Comparison of ENCODE assay signal across 12 cellular contexts in the genomic region with DNA sequence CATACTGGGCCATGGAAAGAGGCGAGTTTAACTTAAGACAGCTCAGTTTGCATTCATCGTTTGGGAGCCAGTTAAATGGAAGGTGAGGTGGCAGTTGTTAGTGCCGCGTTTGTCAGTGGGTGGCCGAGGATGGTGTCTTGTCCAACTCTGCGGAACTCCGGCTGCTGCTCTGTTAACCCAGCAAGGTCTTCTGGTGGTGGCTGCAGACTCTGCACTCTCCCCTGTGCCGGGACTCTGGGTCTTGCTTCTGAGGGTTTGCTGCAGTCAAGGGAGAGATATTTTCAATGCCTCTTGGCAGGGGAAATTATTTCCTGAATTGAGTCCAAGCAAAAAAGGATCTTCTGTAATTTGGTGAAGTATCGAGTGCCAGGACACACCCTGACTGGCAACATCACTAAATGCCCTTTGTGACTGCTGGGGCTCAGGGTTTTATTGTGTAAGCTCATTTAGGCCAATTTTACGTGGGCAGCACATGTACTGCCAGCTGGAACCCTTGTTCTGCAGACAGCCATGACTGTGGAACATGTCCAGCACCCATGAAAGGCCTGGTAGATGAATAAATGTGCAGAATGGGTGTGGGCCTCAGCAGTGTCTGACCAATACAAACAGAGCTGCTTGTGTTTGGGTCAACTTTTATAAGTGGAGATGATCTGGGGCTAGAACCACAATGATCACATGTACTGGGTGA. TPM values are rescaled to one million over a fixed set of nuclear protein-coding genes. Genes with fewer than 3 reads are reported as not detected.
DNase-seq lines count a peak whose midpoint lies in the region; ATAC-seq, FAIRE-seq and TF ChIP-seq lines count a peak whose summit lies in the region.
"Had no signal": no experiment of that assay in that cellular context is flagged by ENCODE, and none has a peak within 500 bp of the region (broad histone marks: within the 10 kb centered on the region; RNA-seq: fewer than 3 reads in every experiment).

No MANE protein-coding gene starts in this region.

- TF ChIP-seq CTCF in A549 (IDR thresholded peaks at IDR 0.05), result no peak
- no peak for TF ChIP-seq CTCF in heart right ventricle (IDR thresholded peaks at IDR 0.05)
- TF ChIP-seq CTCF in osteocyte (IDR thresholded peaks at IDR 0.05), result no peak

- H3K36me3 Mint-ChIP-seq in osteocyte (ENCODE audit: unreplicated experiment), result no peaks in the 10 kb centered on the region

- FAIRE-seq in A549 (lab: Jason Lieb, UNC), result no peak

- no peak for TF ChIP-seq RAD21 in A549 (conservative IDR thresholded peaks at IDR 0.05 in 1 of 2, IDR thresholded peaks at IDR 0.05 in 1 of 2)

- H3K4me3 ChIP-seq in A549, result no peak overlapping the region
- no peak overlapping the region for H3K4me3 ChIP-seq in heart right ventricle
- H3K4me3 ChIP-seq: K562 had no signal

- H3K27me3 ChIP-seq in heart right ventricle, result peaks cover 0 to 14% (median 0%) of the 10 kb centered on the region in 7 donors

- H3K27ac ChIP-seq in A549 (peak overlapping the region; percentile 51 to 54; a peak in 3 of 6 replicates), adipose tissue (ENCODE audit: low read depth, low read length) (peak overlapping the region; percentile 1), heart right ventricle (peak overlapping the region in 8 of 10 donors; percentile 38 to 89 (median 67))

- H3K4me1 ChIP-seq in A549 (peaks cover 28% of the 10 kb centered on the region), heart right ventricle (peaks cover 6 to 63% (median 44%) of the 10 kb centered on the region in 9 donors)

- H3K9me3 Mint-ChIP-seq in osteocyte (ENCODE audit: unreplicated experiment), result no peaks in the 10 kb centered on the region

- no peaks in the 10 kb centered on the region for H3K9me3 ChIP-seq in A549
- H3K9me3 ChIP-seq in heart right ventricle, result no peaks in the 10 kb centered on the region

- H3K27me3 Mint-ChIP-seq in osteocyte (ENCODE audit: unreplicated experiment), result no peaks in the 10 kb centered on the region

- H3K4me1 Mint-ChIP-seq in osteocyte (ENCODE audit: unreplicated experiment), result peaks cover 54% of the 10 kb centered on the region

- H3K36me3 ChIP-seq in heart right ventricle, result no peaks in the 10 kb centered on the region

- H3K4me3 Mint-ChIP-seq in osteocyte (ENCODE audit: unreplicated experiment), result no peak overlapping the region

- 82% methylated on average over 10 of the region's 10 CpGs for WGBS in A549 (ENCODE audit: missing lambda C conversion rate)
- WGBS in adipose tissue, 3 donors, result 34 to 64% (median 42%) methylated on average over 10 of the region's 10 CpGs
- WGBS in heart right ventricle, 2 donors, result 48 to 50% methylated on average over 10 of the region's 10 CpGs

- CTCF ChIA-PET in A549 (lab: Yijun Ruan, JAX), result interaction anchor here (0.9 to 2.3 kb wide), 6 partner anchors 9 to 191 kb away, joined by 3 to 9 read pairs (median 4); no protein-coding TSS in a partner anchor

- peak; percentile 54 to 58; a peak in 3 of 6 replicates for ATAC-seq in A549
- peak in 7 of 8 donors; percentile 7 to 51 (median 18) for ATAC-seq in heart right ventricle
- ATAC-seq in GM21717 (IDR thresholded peaks at IDR 0.05; ENCODE audit: unreplicated experiment), result no peak

- no peak for TF ChIP-seq POLR2A in A549 (IDR thresholded peaks at IDR 0.05; ENCODE audit: low read length)

- intact Hi-C loops in heart right ventricle (cut with DNase I), result loop anchor here in 2 of 10 donors (2.0 to 5.0 kb wide), 2 partner anchors 27 to 92 kb away; a partner anchor contains a TSS

- DNase-seq in A549 (ENCODE audit: low read depth in 1 of 2, low spot score in 1 of 2) (no peak), heart right ventricle (no peak), osteocyte (ENCODE audit: extremely low spot score, unreplicated experiment) (no peak), SHP77 treated with DMSO at 0.1 percent for 48 hours (lab: John Stamatoyannopoulos, UW) (no peak), NOMO-1 treated with dmso at 0.1 percent for 144 hours (lab: John Stamatoyannopoulos, UW; ENCODE audit: unreplicated experiment) (no peak), NCI-H128 (lab: John Stamatoyannopoulos, UW; ENCODE audit: unreplicated experiment) (no peak)
- DNase-seq: effector CD8-positive, alpha-beta T cell; kidney glomerular epithelial cell; NCI-H510A had no signal

- POLR2A ChIA-PET in A549 (lab: Yijun Ruan, JAX), result no interaction called here

- H3K4me2 ChIP-seq in A549, result peak overlapping the region; percentile 17; the same call in 1 of the 3 replicates

- peak overlapping the region; percentile 85 for H3K27ac Mint-ChIP-seq in osteocyte (ENCODE audit: unreplicated experiment)

- no peak for TF ChIP-seq EP300 in A549 (IDR thresholded peaks at IDR 0.05)

TF ChIP-seq in A549, 52 proteins besides CTCF, POLR2A, EP300 and RAD21:
- TF ChIP-seq ZC3H11A (IDR thresholded peaks at IDR 0.05), result no peak
- TF ChIP-seq, protein P1, sequence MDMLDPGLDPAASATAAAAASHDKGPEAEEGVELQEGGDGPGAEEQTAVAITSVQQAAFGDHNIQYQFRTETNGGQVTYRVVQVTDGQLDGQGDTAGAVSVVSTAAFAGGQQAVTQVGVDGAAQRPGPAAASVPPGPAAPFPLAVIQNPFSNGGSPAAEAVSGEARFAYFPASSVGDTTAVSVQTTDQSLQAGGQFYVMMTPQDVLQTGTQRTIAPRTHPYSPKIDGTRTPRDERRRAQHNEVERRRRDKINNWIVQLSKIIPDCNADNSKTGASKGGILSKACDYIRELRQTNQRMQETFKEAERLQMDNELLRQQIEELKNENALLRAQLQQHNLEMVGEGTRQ (IDR thresholded peaks at IDR 0.05), result no peak
- TF ChIP-seq CHD4 (IDR thresholded peaks at IDR 0.05; ENCODE audit: borderline replicate concordance), result no peak
- TF ChIP-seq RARB (CRISPR knock-in tag; IDR thresholded peaks at IDR 0.05), result no peak
- no peak for TF ChIP-seq JUN (IDR thresholded peaks at IDR 0.05)
- no peak for TF ChIP-seq FOXS1 (CRISPR knock-in tag; IDR thresholded peaks at IDR 0.05)
- no peak for TF ChIP-seq KDM1A (IDR thresholded peaks at IDR 0.05; ENCODE audit: low read depth)
- TF ChIP-seq MYC (IDR thresholded peaks at IDR 0.05; ENCODE audit: borderline replicate concordance, low read length), result no peak
- TF ChIP-seq, protein P2, sequence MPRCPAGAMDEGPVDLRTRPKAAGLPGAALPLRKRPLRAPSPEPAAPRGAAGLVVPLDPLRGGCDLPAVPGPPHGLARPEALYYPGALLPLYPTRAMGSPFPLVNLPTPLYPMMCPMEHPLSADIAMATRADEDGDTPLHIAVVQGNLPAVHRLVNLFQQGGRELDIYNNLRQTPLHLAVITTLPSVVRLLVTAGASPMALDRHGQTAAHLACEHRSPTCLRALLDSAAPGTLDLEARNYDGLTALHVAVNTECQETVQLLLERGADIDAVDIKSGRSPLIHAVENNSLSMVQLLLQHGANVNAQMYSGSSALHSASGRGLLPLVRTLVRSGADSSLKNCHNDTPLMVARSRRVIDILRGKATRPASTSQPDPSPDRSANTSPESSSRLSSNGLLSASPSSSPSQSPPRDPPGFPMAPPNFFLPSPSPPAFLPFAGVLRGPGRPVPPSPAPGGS (IDR thresholded peaks at IDR 0.05), result no peak
- TF ChIP-seq, protein P3, sequence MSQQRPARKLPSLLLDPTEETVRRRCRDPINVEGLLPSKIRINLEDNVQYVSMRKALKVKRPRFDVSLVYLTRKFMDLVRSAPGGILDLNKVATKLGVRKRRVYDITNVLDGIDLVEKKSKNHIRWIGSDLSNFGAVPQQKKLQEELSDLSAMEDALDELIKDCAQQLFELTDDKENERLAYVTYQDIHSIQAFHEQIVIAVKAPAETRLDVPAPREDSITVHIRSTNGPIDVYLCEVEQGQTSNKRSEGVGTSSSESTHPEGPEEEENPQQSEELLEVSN (IDR thresholded peaks at IDR 0.05; ENCODE audit: borderline replicate concordance, low read depth), result no peak
- no peak for TF ChIP-seq ZFP36 (IDR thresholded peaks at IDR 0.05; ENCODE audit: borderline replicate concordance, partially characterized antibody)
- no peak for TF ChIP-seq RFX5 (IDR thresholded peaks at IDR 0.05)
- TF ChIP-seq ZNF302 (CRISPR knock-in tag; IDR thresholded peaks at IDR 0.05), result no peak
- TF ChIP-seq HOXA7 (CRISPR knock-in tag; IDR thresholded peaks at IDR 0.05), result no peak
- TF ChIP-seq, protein P4, sequence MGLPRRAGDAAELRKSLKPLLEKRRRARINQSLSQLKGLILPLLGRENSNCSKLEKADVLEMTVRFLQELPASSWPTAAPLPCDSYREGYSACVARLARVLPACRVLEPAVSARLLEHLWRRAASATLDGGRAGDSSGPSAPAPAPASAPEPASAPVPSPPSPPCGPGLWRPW (IDR thresholded peaks at IDR 0.05), result no peak
- TF ChIP-seq TFCP2L1 (CRISPR knock-in tag; IDR thresholded peaks at IDR 0.05), result no peak
- TF ChIP-seq NFE2L2 (conservative IDR thresholded peaks at IDR 0.05; ENCODE audit: low read length), result no peak
- no peak for TF ChIP-seq RNF2 (IDR thresholded peaks at IDR 0.05; ENCODE audit: borderline replicate concordance, low read depth)
- TF ChIP-seq NPAS2 (CRISPR knock-in tag; IDR thresholded peaks at IDR 0.05; ENCODE audit: borderline replicate concordance), result no peak
TF ChIP-seq in A549: peak in this region for 0.

RNA-seq across cellular contexts. Expression of a gene that starts 58.1 kb away (rescaled TPM):
- 1.7 and 2.3 TPM in 2 replicates for polyA plus RNA-seq in A549 (2011; rRNA removed)
- polyA plus RNA-seq in A549 (2012; cell fraction: cytosol; rRNA removed), result 0.62 and 0.65 TPM in 2 replicates
- polyA plus RNA-seq in A549 (2012; cell fraction: nucleus; rRNA removed), result 0.49 and 0.61 TPM in 2 replicates
- 0.71 to 0.83 TPM (median 0.71 TPM) in 3 replicates for polyA plus RNA-seq in A549 (2017; fragmentation: RNase III; extraction: RNeasy Plus Mini Kit Qiagen cat#74134 plus additional on column Dnase treatment)
- polyA minus RNA-seq in A549 (2011; rRNA and poly(A)+ RNA removed), result 1.4 and 2.0 TPM in 2 replicates
- 10 to 100 TPM in 2 of 3 donors, 1 to 10 TPM in 1; 6.9 to 42.7 (median 31.5) TPM for polyA plus RNA-seq in adipose tissue
- total RNA-seq in heart right ventricle, result 1 to 10 TPM in 4 of 10 donors, under 1 TPM in 4, not detected in 2; 0.34 to 3.0 (median 0.80) TPM
- polyA plus RNA-seq in heart right ventricle, result 1 to 10 TPM; 1.9 to 9.4 TPM
- total RNA-seq in osteocyte, result not detected in 2 replicates
- total RNA-seq: K562 had no signal

Comparison
In these comparisons a context has a peak if more than half of its experiments do, and no peak if none do; other contexts are left out.
1. H3K27ac ChIP-seq: peak in every context shown above with its lines; median percentile 67 in heart right ventricle; 52 in A549; 1 in adipose tissue.